12 cellular contexts compared by ENCODE assay signal in genomic region chr5:251016-251415, GRCh38. TPM values are rescaled to one million over a fixed set of nuclear protein-coding genes. Genes with fewer than 3 reads are reported as not detected.
DNase-seq lines count a peak whose midpoint lies in the region; ATAC-seq, FAIRE-seq and TF ChIP-seq lines count a peak whose summit lies in the region.
"Not testable (repeated sequence)": the region's sequence is repeated elsewhere in the genome, so short reads cannot be mapped to it uniquely, and the experiment has no call there.
"Had no signal": no experiment of that assay in that cellular context is flagged by ENCODE, and none has a peak within 500 bp of the region (broad histone marks: within the 10 kb centered on the region; RNA-seq: fewer than 3 reads in every experiment).

No MANE protein-coding gene starts in this region.

- H3K27ac ChIP-seq in BLaER1 (peak overlapping the region; percentile 86; the same call in 1 of the 2 replicates), RWPE1 (peak overlapping the region; percentile 65), VCaP (peak overlapping the region; percentile 90)
- not testable (repeated sequence) for H3K27ac ChIP-seq in right cardiac atrium (ENCODE audit: low read length)

- CTCF ChIA-PET in RWPE1 (lab: Yijun Ruan, JAX): not testable (repeated sequence)

- POLR2A ChIA-PET in RWPE1 (lab: Yijun Ruan, JAX; ENCODE audit: low non-redundant PET): not testable (repeated sequence)

- peaks cover 89% of the 10 kb centered on the region for H3K36me3 ChIP-seq in BLaER1

- not testable (repeated sequence) for DNase-seq in HTR-8/SVneo (ENCODE audit: insufficient read length, low spot score); RWPE1 (ENCODE audit: low spot score); right cardiac atrium

- 96% methylated on average over 10 of the region's 12 CpGs for WGBS in right cardiac atrium

- peaks cover 36% of the 10 kb centered on the region for H3K4me1 ChIP-seq in BLaER1
- H3K4me1 ChIP-seq in right cardiac atrium (ENCODE audit: control insufficient read depth, insufficient read depth, low read length): not testable (repeated sequence)

- H3K27me3 ChIP-seq in BLaER1; right cardiac atrium (ENCODE audit: control insufficient read depth, insufficient read depth): not testable (repeated sequence)

- H4K20me1 ChIP-seq in BLaER1: not testable (repeated sequence)

- ATAC-seq in esophagus mucosa (peak; percentile 45), right cardiac atrium (peak; percentile 40 to 45)

- intact Hi-C loops in right cardiac atrium (cut with DNase I): not testable (repeated sequence)

- FAIRE-seq in HTR-8/SVneo (lab: Jason Lieb, UNC): peak; percentile 16

- peaks cover 61% of the 10 kb centered on the region for H3K9me3 ChIP-seq in BLaER1
- not testable (repeated sequence) for H3K9me3 ChIP-seq in right cardiac atrium (ENCODE audit: control insufficient read depth, low read length)

- H3K9ac ChIP-seq in BLaER1: not testable (repeated sequence)

- H3K4me2 ChIP-seq in BLaER1: peak overlapping the region; percentile 67

- TF ChIP-seq CTCF in RWPE1 (conservative IDR thresholded peaks at IDR 0.05; ENCODE audit: low read depth); VCaP (conservative IDR thresholded peaks at IDR 0.05): not testable (repeated sequence)

- H3K4me3 ChIP-seq in BLaER1; right cardiac atrium (ENCODE audit: low read length): not testable (repeated sequence)

RNA-seq across cellular contexts. Expression of gene PDCD6, which starts 20.4 kb away (rescaled TPM):
- total RNA-seq in esophagus mucosa: 96.8 TPM
- 10 to 100 TPM; 29.7 to 41.8 (median 36.7) TPM for total RNA-seq in right cardiac atrium
- 61.0 TPM for polyA plus RNA-seq in right cardiac atrium

RNA-seq across cellular contexts. Expression of gene SDHA, which starts 32.9 kb away (rescaled TPM):
- total RNA-seq in esophagus mucosa (53.6 TPM), right cardiac atrium (100 to 1,000 TPM; 370 to 452 (median 422) TPM)
- 605 TPM for polyA plus RNA-seq in right cardiac atrium

RNA-seq across cellular contexts. Expression of gene CCDC127, which starts 33.1 kb away (rescaled TPM):
- 1.6 TPM for total RNA-seq in esophagus mucosa
- total RNA-seq in right cardiac atrium: 1 to 10 TPM; 8.1 to 9.8 (median 8.6) TPM
- 6.1 TPM for polyA plus RNA-seq in right cardiac atrium

RNA-seq across cellular contexts. Expression of gene LRRC14B, which starts 59.7 kb away (rescaled TPM):
- not detected for total RNA-seq in esophagus mucosa
- total RNA-seq in right cardiac atrium: 10 to 100 TPM in 3 of 4 donors, 1 to 10 TPM in 1; 6.3 to 51.1 (median 30.8) TPM
- polyA plus RNA-seq in right cardiac atrium: 47.6 TPM
- total RNA-seq: B cell; Calu3; CD8-positive, alpha-beta T cell; GM23338; HT-29 had no signal
- polyA plus RNA-seq: CD14-positive monocyte, GM23338 had no signal
